Comparison of ENCODE assay signal across 10 cellular contexts in the genomic region with DNA sequence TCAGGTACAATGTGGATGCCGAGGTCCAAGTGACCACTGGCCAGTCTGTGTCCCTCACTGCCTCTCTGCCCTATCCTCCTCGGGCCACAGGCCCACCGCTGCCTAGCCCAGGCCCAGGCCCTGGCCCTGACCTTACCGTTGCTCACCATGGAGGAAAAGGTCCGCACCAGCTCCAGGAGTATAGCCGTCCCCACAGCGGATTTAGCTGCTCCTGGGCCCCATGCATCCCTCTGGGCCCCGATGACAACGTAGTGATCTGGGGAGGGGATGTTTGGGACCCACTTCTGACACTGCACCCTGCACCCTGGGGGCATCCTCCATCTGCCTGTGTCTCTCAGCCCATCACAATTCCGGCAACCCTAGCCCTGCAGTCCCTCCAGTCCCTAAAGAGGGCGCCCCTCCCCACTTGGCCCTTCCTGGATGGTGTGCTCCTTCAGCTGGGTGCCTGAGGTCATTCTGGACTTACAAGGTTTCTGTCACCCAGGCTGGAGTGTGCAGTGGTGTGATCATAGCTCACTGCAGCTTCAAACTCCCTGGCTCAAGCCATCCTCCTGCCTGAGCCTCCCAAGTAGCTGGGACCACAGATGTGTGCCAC. TPM values are rescaled to one million over a fixed set of nuclear protein-coding genes. Genes with fewer than 3 reads are reported as not detected.
A peak's percentile ranks its signal among the peaks of the same experiment; 100 is the strongest.
DNase-seq lines count a peak whose midpoint lies in the region; ATAC-seq and TF ChIP-seq lines count a peak whose summit lies in the region.
"Had no signal": no experiment of that assay in that cellular context is flagged by ENCODE, and none has a peak within 500 bp of the region (broad histone marks: within the 10 kb centered on the region; RNA-seq: fewer than 3 reads in every experiment).

No MANE protein-coding gene starts in this region.

- H3K9me3 ChIP-seq in AG04450 (ENCODE audit: control insufficient read depth, insufficient read depth, low read length) = no peaks in the 10 kb centered on the region
- H3K9me3 ChIP-seq in PC-9 (ENCODE audit: insufficient read depth, low read depth) = no peaks in the 10 kb centered on the region
- H3K9me3 ChIP-seq: mucosa of descending colon had no signal

- DNase-seq in AG04450 (ENCODE audit: low read depth, low spot score) (no peak), PC-9 (peak; percentile 54 to 66), epithelial cell of proximal tubule (ENCODE audit: low read depth) (no peak), NCI-H1436 treated with DMSO at 0.1 percent for 48 hours (lab: John Stamatoyannopoulos, UW) (no peak), NCI-H2171 treated with DMSO at 0.1 percent for 48 hours (lab: John Stamatoyannopoulos, UW) (no peak), dorsolateral prefrontal cortex (no peak)

- H3F3A ChIP-seq in PC-9 (ENCODE audit: insufficient read depth, low read depth) = peaks cover 15% of the 10 kb centered on the region; the same call in 1 of the 2 replicates

- no peak overlapping the region for H3K27ac ChIP-seq in AG04450 (ENCODE audit: low read depth, low read length)
- no peak overlapping the region for H3K27ac ChIP-seq in PC-9
- no peak overlapping the region for H3K27ac ChIP-seq in dorsolateral prefrontal cortex

- H3K27me3 ChIP-seq in AG04450 (ENCODE audit: control insufficient read depth, insufficient read depth, low read length) (peaks cover 9% of the 10 kb centered on the region), PC-9 (ENCODE audit: insufficient read depth, low read depth) (no peaks in the 10 kb centered on the region), dorsolateral prefrontal cortex (peaks cover 0 to 7% (median 0%) of the 10 kb centered on the region in 45 donors)

- H2AFZ ChIP-seq in PC-9 = no peak overlapping the region

- no peak overlapping the region for H3K4me3 ChIP-seq in AG04450 (ENCODE audit: low read depth, low read length)
- no peak overlapping the region for H3K4me3 ChIP-seq in PC-9
- no peak overlapping the region for H3K4me3 ChIP-seq in epithelial cell of proximal tubule (ENCODE audit: low read depth, low read length)
- no peak overlapping the region for H3K4me3 ChIP-seq in dorsolateral prefrontal cortex
- H3K4me3 ChIP-seq: mucosa of descending colon had no signal

- no peaks in the 10 kb centered on the region for H3K9me2 ChIP-seq in PC-9 (ENCODE audit: insufficient read depth)

- H3K36me3 ChIP-seq in PC-9 (ENCODE audit: low read depth) = no peaks in the 10 kb centered on the region

- no peak overlapping the region for H3K4me2 ChIP-seq in PC-9

- peak; percentile 30 for TF ChIP-seq CTCF in AG04450 (IDR thresholded peaks at IDR 0.05; ENCODE audit: low read depth, low read length)
- peak; percentile 61 for TF ChIP-seq CTCF in GM12873 (IDR thresholded peaks at IDR 0.05; ENCODE audit: insufficient read depth, low read depth, low read length, missing control alignments)
- peak; percentile 65 for TF ChIP-seq CTCF in PC-9 (conservative IDR thresholded peaks at IDR 0.05)
- peak; percentile 45 for TF ChIP-seq CTCF in epithelial cell of proximal tubule (conservative IDR thresholded peaks at IDR 0.05; ENCODE audit: low read depth, low read length)
- peak in 2 of 56 donors; percentile 6 to 7 for TF ChIP-seq CTCF in dorsolateral prefrontal cortex (IDR thresholded peaks at IDR 0.05 in 54 of 56, conservative IDR thresholded peaks at IDR 0.05 in 2 of 56; ENCODE audit: low read depth in 1 of 56, partially characterized antibody in 56 of 56)

- intact Hi-C loops in PC-9 (cut with micrococcal nuclease; ENCODE audit: unreplicated experiment) (loop anchor here (5.0 kb wide), 1 partner anchor 43 kb away; a partner anchor contains a TSS), dorsolateral prefrontal cortex (cut with DNase I) (no loop called here)

- no peaks in the 10 kb centered on the region for H3K79me2 ChIP-seq in PC-9 (ENCODE audit: low read depth)

- ATAC-seq in HG03354 (IDR thresholded peaks at IDR 0.05; ENCODE audit: poor library complexity, severe bottlenecking, unreplicated experiment) = no peak
- ATAC-seq: mucosa of descending colon had no signal

- H3K4me1 ChIP-seq in PC-9 (replicated peaks; ENCODE audit: insufficient read depth) = peaks cover 9% of the 10 kb centered on the region; the same call in 1 of the 2 replicates

- no TSS peak for BruUV-seq in PC-9 (replicated peaks; lab: Mats Ljungman, UMichigan)

- POLR2A ChIA-PET in AG04450 (lab: Yijun Ruan, JAX) = no interaction called here
- POLR2A ChIA-PET in PC-9 (lab: Charles Lee; ENCODE audit: unreplicated experiment) = interaction anchor here (0.6 kb wide), 1 partner anchor 27 kb away, joined by 3 read pairs; no protein-coding TSS in a partner anchor

- H4K20me1 ChIP-seq in PC-9 (ENCODE audit: insufficient read depth) = no peaks in the 10 kb centered on the region

- CTCF ChIA-PET in AG04450 (lab: Charles Lee) = interaction anchor here (0.6 kb wide), 1 partner anchor 187 kb away, joined by 3 read pairs; no protein-coding TSS in a partner anchor
- CTCF ChIA-PET in PC-9 (lab: Charles Lee) = interaction anchor here (0.6 to 0.7 kb wide), 4 partner anchors 9 to 399 kb away, joined by 3 to 11 read pairs (median 6); a partner anchor contains a TSS

RNA-seq across cellular contexts. Expression of a gene that starts 12.1 kb away (rescaled TPM):
- polyA plus RNA-seq in AG04450 (2011; rRNA removed) = 0.05 and 0.06 TPM in 2 replicates
- not detected in 2 replicates for polyA minus RNA-seq in AG04450 (2011; rRNA and poly(A)+ RNA removed)
- total RNA-seq in PC-9 (2021) (4.8 and 6.2 TPM in 2 replicates), epithelial cell of proximal tubule (1.1 and 5.9 TPM in 2 replicates), dorsolateral prefrontal cortex (10 to 100 TPM in 80 of 120 experiments, 1 to 10 TPM in 40; 4.8 to 19.8 (median 11.4) TPM)

RNA-seq across cellular contexts. Expression of a gene that starts 16.9 kb away (rescaled TPM):
- 9.1 and 10.0 TPM in 2 replicates for polyA plus RNA-seq in AG04450 (2011; rRNA removed)
- polyA minus RNA-seq in AG04450 (2011; rRNA and poly(A)+ RNA removed) = 4.0 and 4.8 TPM in 2 replicates
- total RNA-seq in PC-9 (2021) = 38.1 and 38.8 TPM in 2 replicates
- total RNA-seq in epithelial cell of proximal tubule = 12.1 and 17.0 TPM in 2 replicates
- 10 to 100 TPM; 11.7 to 26.4 (median 18.7) TPM for total RNA-seq in dorsolateral prefrontal cortex

RNA-seq across cellular contexts. Expression of a gene that starts 27.0 kb away (rescaled TPM):
- not detected in 2 replicates for polyA plus RNA-seq in AG04450 (2011; rRNA removed)
- polyA minus RNA-seq in AG04450 (2011; rRNA and poly(A)+ RNA removed) = not detected in 2 replicates
- total RNA-seq in PC-9 (2021) (not detected in 2 replicates), epithelial cell of proximal tubule (not detected in 2 replicates), dorsolateral prefrontal cortex (10 to 100 TPM; 20.5 to 98.3 (median 64.7) TPM)

RNA-seq across cellular contexts. Expression of a gene that starts 27.1 kb away (rescaled TPM):
- polyA plus RNA-seq in AG04450 (2011; rRNA removed) = 164 and 227 TPM in 2 replicates
- 37.1 and 50.6 TPM in 2 replicates for polyA minus RNA-seq in AG04450 (2011; rRNA and poly(A)+ RNA removed)
- total RNA-seq in PC-9 (2021) (25.1 and 35.2 TPM in 2 replicates), epithelial cell of proximal tubule (1.4 and 4.4 TPM in 2 replicates), dorsolateral prefrontal cortex (10 to 100 TPM in 38 of 120 experiments, 1 to 10 TPM in 82; 2.5 to 20.4 (median 7.2) TPM)

RNA-seq across cellular contexts. Expression of a gene that starts 43.1 kb away (rescaled TPM):
- polyA plus RNA-seq in AG04450 (2011; rRNA removed) = 0.29 and 0.33 TPM in 2 replicates
- polyA minus RNA-seq in AG04450 (2011; rRNA and poly(A)+ RNA removed) = 0.35 and 2.1 TPM in 2 replicates
- 2.7 and 4.6 TPM in 2 replicates for total RNA-seq in PC-9 (2021)
- 0.80 and 1.0 TPM in 2 replicates for total RNA-seq in epithelial cell of proximal tubule
- 1 to 10 TPM in 64 of 120 experiments, under 1 TPM in 49, not detected in 7; 0.23 to 3.2 (median 1.1) TPM for total RNA-seq in dorsolateral prefrontal cortex
- total RNA-seq: temporal lobe had no signal

Comparison
In these comparisons a context has a peak if more than half of its experiments do, and no peak if none do; other contexts are left out.
1. DNase-seq: peak in PC-9 (2 of 2); none in AG04450 (single experiment), epithelial cell of proximal tubule (single experiment), NCI-H1436 treated with DMSO at 0.1 percent for 48 hours (single experiment), NCI-H2171 treated with DMSO at 0.1 percent for 48 hours (single experiment) and dorsolateral prefrontal cortex (0 of 10).
2. RNA of a gene that starts 27.0 kb away (total RNA-seq): 20.5 to 98.3 TPM in dorsolateral prefrontal cortex; not detected in PC-9 and not detected in epithelial cell of proximal tubule; every median in the first group is over 10 times any median in the second.